18 cellular contexts compared by ENCODE assay signal in genomic region chr2:119448427-119449141, GRCh38.
"Had no signal": no experiment of that assay in that cellular context is flagged by ENCODE, and none has a peak within 500 bp of the region (broad histone marks: within the 10 kb centered on the region; RNA-seq: fewer than 3 reads in every experiment).

No MANE protein-coding gene starts in this region.

- H3K4me1 ChIP-seq: gastrocnemius medialis, heart left ventricle, psoas muscle, sigmoid colon, testis, tibial artery had no signal

- H3K27me3 ChIP-seq: gastrocnemius medialis, hepatocyte, testis had no signal

- H3K79me2 ChIP-seq: hepatocyte had no signal

- H3K4me3 ChIP-seq: gastrocnemius medialis, heart left ventricle, hepatocyte, lung, psoas muscle, sigmoid colon, testis, tibial artery had no signal

- DNase-seq: cortex of kidney; effector memory CD8-positive, alpha-beta T cell; gastrocnemius medialis; kidney; left cardiac atrium; natural killer cell; psoas muscle; right cardiac atrium; stimulated activated CD4-positive, alpha-beta T cell treated with anti-CD3 and anti-CD28 coated beads, Interleukin-4, amount 100 ng/mL, for 4 hours; stimulated activated naive CD8-positive, alpha-beta T cell treated with anti-CD3 and anti-CD28 coated beads, Interleukin-15, Interleukin-2, amounts not matched to agents 100 U/mL and 50 U/mL, for 24 hours; substantia nigra; testis had no signal

- H2AFZ ChIP-seq: hepatocyte had no signal

- H3K36me3 ChIP-seq: gastrocnemius medialis, heart left ventricle, neutrophil, sigmoid colon, tibial artery had no signal

- H3K27ac ChIP-seq: gastrocnemius medialis, heart left ventricle, hepatocyte, neutrophil, psoas muscle, sigmoid colon, testis, tibial artery had no signal

- H3K9me3 ChIP-seq: gastrocnemius medialis, heart left ventricle, neutrophil, psoas muscle, sigmoid colon, testis, tibial artery had no signal

- H3K4me2 ChIP-seq: hepatocyte had no signal
